In genomic region chr12:121614872-121615467, GRCh38 we compare ENCODE assay signal across 28 cellular contexts. TPM values are rescaled to one million over a fixed set of nuclear protein-coding genes. Genes with fewer than 3 reads are reported as not detected.
A peak's percentile ranks its signal among the peaks of the same experiment; 100 is the strongest.
DNase-seq lines count a peak whose midpoint lies in the region; ATAC-seq and TF ChIP-seq lines count a peak whose summit lies in the region.
"Had no signal": no experiment of that assay in that cellular context is flagged by ENCODE, and none has a peak within 500 bp of the region (broad histone marks: within the 10 kb centered on the region; RNA-seq: fewer than 3 reads in every experiment).

No MANE protein-coding gene starts in this region.

- no peak overlapping the region for H3K4me3 Mint-ChIP-seq in CD4-positive, CD25-positive, alpha-beta regulatory T cell
- no peak overlapping the region for H3K4me3 Mint-ChIP-seq in activated T-helper 1 cell treated with anti-CD3 and anti-CD28 coated beads, Interleukin-12 subunit alpha, Interleukin-12 subunit beta, Interleukin-2, Interleukin-4 antibody, amounts not matched to agents 30 ng/mL and 10 ng/mL and 1 ng/mL, durations not matched to agents 14 hours and 24 hours and 36 hours
- peak overlapping the region in 1 of 10 donors; percentile 38 for H3K4me3 Mint-ChIP-seq in naive thymus-derived CD4-positive, alpha-beta T cell
- H3K4me3 Mint-ChIP-seq: activated naive CD4-positive, alpha-beta T cell treated with anti-CD3 and anti-CD28 coated beads, Interleukin-2, amount 50 U/mL, for 24 hours had no signal

- DNase-seq in CD4-positive, CD25-positive, alpha-beta regulatory T cell: no peak
- DNase-seq in activated T-helper 1 cell treated with anti-CD3 and anti-CD28 coated beads, Interleukin-12 subunit alpha, Interleukin-12 subunit beta, Interleukin-2, Interleukin-4 antibody, amounts not matched to agents 30 ng/mL and 10 ng/mL and 1 ng/mL, durations not matched to agents 14 hours and 24 hours and 36 hours (ENCODE audit: low spot score): no peak
- DNase-seq in naive thymus-derived CD4-positive, alpha-beta T cell: no peak
- no peak for DNase-seq in brain microvascular endothelial cell
- DNase-seq in colonic mucosa: no peak
- no peak for DNase-seq in medulla oblongata (ENCODE audit: extremely low spot score)
- DNase-seq: ACHN; activated CD4-positive, alpha-beta T cell treated with anti-CD3 and anti-CD28 coated beads, Interleukin-2, amount 50 U/mL, for 48 hours; DMS79 treated with DMSO at 0.1 percent for 48 hours; effector memory CD4-positive, alpha-beta T cell; GDM1; glutamatergic neuron; mesenchymal stem cell; NCI-H1105; NCI-H1930; NCI-H524 treated with DMSO at 0.1 percent for 48 hours; PC-3; posterior cingulate gyrus; SK-N-SH; stimulated activated CD4-positive, alpha-beta T cell treated with anti-CD3 and anti-CD28 coated beads, Interleukin-2, amount 100 ng/mL, for 24 hours; stomach had no signal

- H3K4me3 ChIP-seq in CD4-positive, CD25-positive, alpha-beta regulatory T cell (ENCODE audit: low read depth, low read length): no peak overlapping the region
- H3K4me3 ChIP-seq in HEK293 (ENCODE audit: low read depth, low read length): no peak overlapping the region
- no peak overlapping the region for H3K4me3 ChIP-seq in naive thymus-derived CD4-positive, alpha-beta T cell (ENCODE audit: low read length)
- no peak overlapping the region for H3K4me3 ChIP-seq in brain microvascular endothelial cell (ENCODE audit: low read depth, low read length)
- no peak overlapping the region for H3K4me3 ChIP-seq in colonic mucosa
- H3K4me3 ChIP-seq: right atrium auricular region, stomach had no signal

- H3K27me3 Mint-ChIP-seq in CD4-positive, CD25-positive, alpha-beta regulatory T cell: peaks cover 4% of the 10 kb centered on the region
- peaks cover 2% of the 10 kb centered on the region for H3K27me3 Mint-ChIP-seq in activated T-helper 1 cell treated with anti-CD3 and anti-CD28 coated beads, Interleukin-12 subunit alpha, Interleukin-12 subunit beta, Interleukin-2, Interleukin-4 antibody, amounts not matched to agents 30 ng/mL and 10 ng/mL and 1 ng/mL, durations not matched to agents 14 hours and 24 hours and 36 hours (ENCODE audit: insufficient read depth)
- H3K27me3 Mint-ChIP-seq in naive thymus-derived CD4-positive, alpha-beta T cell: no peaks in the 10 kb centered on the region
- H3K27me3 Mint-ChIP-seq: activated naive CD4-positive, alpha-beta T cell treated with anti-CD3 and anti-CD28 coated beads, Interleukin-2, amount 50 U/mL, for 24 hours had no signal

- no peaks in the 10 kb centered on the region for H3K36me3 Mint-ChIP-seq in CD4-positive, CD25-positive, alpha-beta regulatory T cell
- no peaks in the 10 kb centered on the region for H3K36me3 Mint-ChIP-seq in activated T-helper 1 cell treated with anti-CD3 and anti-CD28 coated beads, Interleukin-12 subunit alpha, Interleukin-12 subunit beta, Interleukin-2, Interleukin-4 antibody, amounts not matched to agents 30 ng/mL and 10 ng/mL and 1 ng/mL, durations not matched to agents 14 hours and 24 hours and 36 hours (ENCODE audit: low read depth)
- peaks cover 0 to 2% (median 0%) of the 10 kb centered on the region in 5 donors for H3K36me3 Mint-ChIP-seq in naive thymus-derived CD4-positive, alpha-beta T cell
- H3K36me3 Mint-ChIP-seq: activated naive CD4-positive, alpha-beta T cell treated with anti-CD3 and anti-CD28 coated beads, Interleukin-2, amount 50 U/mL, for 24 hours; IgD-negative memory B cell had no signal

- POLR2A ChIA-PET in HEK293 (lab: Yijun Ruan, JAX): interaction anchor here (0.6 kb wide), 1 partner anchor 11 kb away, joined by 3 read pairs; no protein-coding TSS in a partner anchor
- POLR2A ChIA-PET in naive thymus-derived CD4-positive, alpha-beta T cell (lab: Charles Lee): interaction anchor here (1.1 kb wide), 1 partner anchor 34 kb away, joined by 3 read pairs; the partner anchor contains the start of gene KDM2B

- no peaks in the 10 kb centered on the region for H3K9me3 Mint-ChIP-seq in CD4-positive, CD25-positive, alpha-beta regulatory T cell
- no peaks in the 10 kb centered on the region for H3K9me3 Mint-ChIP-seq in activated T-helper 1 cell treated with anti-CD3 and anti-CD28 coated beads, Interleukin-12 subunit alpha, Interleukin-12 subunit beta, Interleukin-2, Interleukin-4 antibody, amounts not matched to agents 30 ng/mL and 10 ng/mL and 1 ng/mL, durations not matched to agents 14 hours and 24 hours and 36 hours
- H3K9me3 Mint-ChIP-seq in naive thymus-derived CD4-positive, alpha-beta T cell: peaks cover 0 to 1% (median 0%) of the 10 kb centered on the region in 11 donors
- H3K9me3 Mint-ChIP-seq: activated naive CD4-positive, alpha-beta T cell treated with anti-CD3 and anti-CD28 coated beads, Interleukin-2, amount 50 U/mL, for 24 hours; activated T-helper 2 cell treated with anti-CD3 and anti-CD28 coated beads, Interferon-gamma antibody, Interleukin-2, Interleukin-4, amounts not matched to agents 10 μg/mL and 5 μg/mL and 100 μg/mL, durations not matched to agents 14 hours and 24 hours and 36 hours; IgD-negative memory B cell had no signal

- H3K27ac Mint-ChIP-seq in CD4-positive, CD25-positive, alpha-beta regulatory T cell: peak overlapping the region in 2 of 3 donors; percentile 46 to 65
- H3K27ac Mint-ChIP-seq in activated T-helper 1 cell treated with anti-CD3 and anti-CD28 coated beads, Interleukin-12 subunit alpha, Interleukin-12 subunit beta, Interleukin-2, Interleukin-4 antibody, amounts not matched to agents 30 ng/mL and 10 ng/mL and 1 ng/mL, durations not matched to agents 14 hours and 24 hours and 36 hours: peak overlapping the region; percentile 65
- H3K27ac Mint-ChIP-seq in naive thymus-derived CD4-positive, alpha-beta T cell: peak overlapping the region in 1 of 9 donors; percentile 53
- H3K27ac Mint-ChIP-seq: activated naive CD4-positive, alpha-beta T cell treated with anti-CD3 and anti-CD28 coated beads, Interleukin-2, amount 50 U/mL, for 24 hours; activated T-helper 2 cell treated with anti-CD3 and anti-CD28 coated beads, Interferon-gamma antibody, Interleukin-2, Interleukin-4, amounts not matched to agents 10 μg/mL and 5 μg/mL and 100 μg/mL, durations not matched to agents 14 hours and 24 hours and 36 hours had no signal

- CTCF ChIA-PET in HEK293 (lab: Yijun Ruan, JAX): interaction anchor here (0.7 to 1.0 kb wide), 2 partner anchors 10 to 107 kb away, joined by 3 to 4 read pairs; no protein-coding TSS in a partner anchor
- CTCF ChIA-PET in naive thymus-derived CD4-positive, alpha-beta T cell (lab: Charles Lee): interaction anchor here (0.7 kb wide), 1 partner anchor 19 kb away, joined by 3 read pairs; no protein-coding TSS in a partner anchor

- ATAC-seq in CD4-positive, CD25-positive, alpha-beta regulatory T cell (ENCODE audit: low read depth in 2 of 2): no peak
- peak; percentile 63 for ATAC-seq in naive thymus-derived CD4-positive, alpha-beta T cell
- ATAC-seq: PC-3, Right ventricle myocardium inferior had no signal

- H3K27me3 ChIP-seq in CD4-positive, CD25-positive, alpha-beta regulatory T cell (ENCODE audit: control insufficient read depth, insufficient read depth, low read length): no peaks in the 10 kb centered on the region
- H3K27me3 ChIP-seq in naive thymus-derived CD4-positive, alpha-beta T cell (ENCODE audit: control insufficient read depth in 2 of 2, insufficient read depth in 2 of 2, low read length in 2 of 2): no peaks in the 10 kb centered on the region
- H3K27me3 ChIP-seq in brain microvascular endothelial cell (replicated peaks) (no peaks in the 10 kb centered on the region), colonic mucosa (no peaks in the 10 kb centered on the region)
- H3K27me3 ChIP-seq: right atrium auricular region, stomach had no signal

- no peaks in the 10 kb centered on the region for H3K9me3 ChIP-seq in CD4-positive, CD25-positive, alpha-beta regulatory T cell (ENCODE audit: control insufficient read depth in 2 of 2, low read length in 2 of 2)
- H3K9me3 ChIP-seq in HEK293 (ENCODE audit: control insufficient read depth, insufficient read depth, low read depth, low read length) (no peaks in the 10 kb centered on the region), colonic mucosa (no peaks in the 10 kb centered on the region)
- no peaks in the 10 kb centered on the region for H3K9me3 ChIP-seq in naive thymus-derived CD4-positive, alpha-beta T cell (ENCODE audit: control insufficient read depth in 2 of 3, low read length in 3 of 3)
- H3K9me3 ChIP-seq: right atrium auricular region, SK-N-SH, stomach had no signal

- in situ Hi-C loops in brain microvascular endothelial cell (cut with HindIII; ENCODE audit: low pct_ligation_motif_present, low sequenced_read_pairs): no loop called here

- no peak for TF ChIP-seq CTCF in HEK293 (tag by site-specific recombination; IDR thresholded peaks at IDR 0.05)
- no peak for TF ChIP-seq CTCF in brain microvascular endothelial cell (IDR thresholded peaks at IDR 0.05; ENCODE audit: low read depth, low read length, missing control alignments)
- TF ChIP-seq CTCF in colonic mucosa (IDR thresholded peaks at IDR 0.05): no peak

- no peak overlapping the region for H3K9ac ChIP-seq in colonic mucosa (ENCODE audit: low read depth in 2 of 2, low read length in 2 of 2)
- H3K9ac ChIP-seq: SK-N-SH had no signal

- no peaks in the 10 kb centered on the region for H3K36me3 ChIP-seq in CD4-positive, CD25-positive, alpha-beta regulatory T cell (ENCODE audit: control insufficient read depth, insufficient read depth, low read length)
- no peaks in the 10 kb centered on the region for H3K36me3 ChIP-seq in HEK293 (ENCODE audit: control insufficient read depth in 2 of 2, insufficient read depth in 1 of 2, low read length in 2 of 2)
- H3K36me3 ChIP-seq in naive thymus-derived CD4-positive, alpha-beta T cell (ENCODE audit: control insufficient read depth in 2 of 3, insufficient read depth in 3 of 3, low read length in 3 of 3): no peaks in the 10 kb centered on the region
- no peaks in the 10 kb centered on the region for H3K36me3 ChIP-seq in brain microvascular endothelial cell (replicated peaks)
- H3K36me3 ChIP-seq in colonic mucosa: no peaks in the 10 kb centered on the region
- H3K36me3 ChIP-seq: right atrium auricular region, stomach had no signal

- intact Hi-C loops in activated T-helper 1 cell treated with anti-CD3 and anti-CD28 coated beads, Interleukin-12 subunit alpha, Interleukin-12 subunit beta, Interleukin-2, Interleukin-4 antibody, amounts not matched to agents 30 ng/mL and 10 ng/mL and 1 ng/mL, durations not matched to agents 14 hours and 24 hours and 36 hours (cut with micrococcal nuclease): no loop called here
- intact Hi-C loops in naive thymus-derived CD4-positive, alpha-beta T cell (cut with micrococcal nuclease): no loop called here
- intact Hi-C loops in colonic mucosa (cut with DNase I): loop anchor here (5.0 kb wide), 1 partner anchor 58 kb away; no protein-coding TSS in a partner anchor

- H3K27ac ChIP-seq in CD4-positive, CD25-positive, alpha-beta regulatory T cell (ENCODE audit: insufficient read depth, low read length, poor library complexity, severe bottlenecking): no peak overlapping the region
- H3K27ac ChIP-seq in HEK293 (ENCODE audit: extremely low read depth, low read depth, low read length): no peak overlapping the region
- no peak overlapping the region for H3K27ac ChIP-seq in naive thymus-derived CD4-positive, alpha-beta T cell (ENCODE audit: low read depth, low read length)
- H3K27ac ChIP-seq in brain microvascular endothelial cell: no peak overlapping the region
- no peak overlapping the region for H3K27ac ChIP-seq in colonic mucosa
- H3K27ac ChIP-seq: right atrium auricular region, stomach had no signal

- H3K4me1 ChIP-seq in CD4-positive, CD25-positive, alpha-beta regulatory T cell (ENCODE audit: control insufficient read depth, insufficient read depth, low read length, poor library complexity, severe bottlenecking): no peaks in the 10 kb centered on the region
- H3K4me1 ChIP-seq in HEK293 (ENCODE audit: control insufficient read depth, insufficient read depth, low read length) (peaks cover 6% of the 10 kb centered on the region; the same call in 1 of the 2 replicates), colonic mucosa (no peaks in the 10 kb centered on the region)
- no peaks in the 10 kb centered on the region for H3K4me1 ChIP-seq in naive thymus-derived CD4-positive, alpha-beta T cell (ENCODE audit: control insufficient read depth in 2 of 2, insufficient read depth in 2 of 2, low read length in 2 of 2)

- peaks cover 2 to 18% (median 7%) of the 10 kb centered on the region in 4 donors for H3K4me1 Mint-ChIP-seq in CD4-positive, CD25-positive, alpha-beta regulatory T cell
- no peaks in the 10 kb centered on the region for H3K4me1 Mint-ChIP-seq in activated T-helper 1 cell treated with anti-CD3 and anti-CD28 coated beads, Interleukin-12 subunit alpha, Interleukin-12 subunit beta, Interleukin-2, Interleukin-4 antibody, amounts not matched to agents 30 ng/mL and 10 ng/mL and 1 ng/mL, durations not matched to agents 14 hours and 24 hours and 36 hours (ENCODE audit: low read depth)
- peaks cover 4 to 16% (median 10%) of the 10 kb centered on the region in 7 donors for H3K4me1 Mint-ChIP-seq in naive thymus-derived CD4-positive, alpha-beta T cell

RNA-seq across cellular contexts. Expression of gene ORAI1, which starts 11.4 kb away (rescaled TPM):
- total RNA-seq in CD4-positive, CD25-positive, alpha-beta regulatory T cell: 53.5 TPM
- 100 to 1,000 TPM; 142 to 181 (median 173) TPM for polyA plus RNA-seq in CD4-positive, CD25-positive, alpha-beta regulatory T cell
- 61.5 and 67.0 TPM in 2 replicates for total RNA-seq in activated T-helper 1 cell treated with anti-CD3 and anti-CD28 coated beads, Interleukin-12 subunit alpha, Interleukin-12 subunit beta, Interleukin-2, Interleukin-4 antibody, amounts not matched to agents 30 ng/mL and 10 ng/mL and 1 ng/mL, durations not matched to agents 14 hours and 24 hours and 36 hours
- 10 to 100 TPM; 34.4 to 73.5 (median 50.6) TPM for total RNA-seq in naive thymus-derived CD4-positive, alpha-beta T cell
- polyA plus RNA-seq in naive thymus-derived CD4-positive, alpha-beta T cell: 100 to 1,000 TPM; 180 to 256 TPM
- 10 to 100 TPM; 14.6 to 23.5 TPM for total RNA-seq in colonic mucosa

RNA-seq across cellular contexts. Expression of gene KDM2B, which starts 34.1 kb away (rescaled TPM):
- total RNA-seq in CD4-positive, CD25-positive, alpha-beta regulatory T cell: 128 TPM
- 10 to 100 TPM in 3 of 4 donors, 1 to 10 TPM in 1; 9.4 to 12.2 (median 11.0) TPM for polyA plus RNA-seq in CD4-positive, CD25-positive, alpha-beta regulatory T cell
- 58.1 and 60.1 TPM in 2 replicates for total RNA-seq in activated T-helper 1 cell treated with anti-CD3 and anti-CD28 coated beads, Interleukin-12 subunit alpha, Interleukin-12 subunit beta, Interleukin-2, Interleukin-4 antibody, amounts not matched to agents 30 ng/mL and 10 ng/mL and 1 ng/mL, durations not matched to agents 14 hours and 24 hours and 36 hours
- 10 to 100 TPM; 66.4 to 91.7 (median 80.7) TPM for total RNA-seq in naive thymus-derived CD4-positive, alpha-beta T cell
- 10 to 100 TPM; 12.6 to 22.5 TPM for polyA plus RNA-seq in naive thymus-derived CD4-positive, alpha-beta T cell
- 10 to 100 TPM; 14.7 to 24.5 TPM for total RNA-seq in colonic mucosa

RNA-seq across cellular contexts. Expression of gene MORN3, which starts 54.5 kb away (rescaled TPM):
- 5.6 TPM for total RNA-seq in CD4-positive, CD25-positive, alpha-beta regulatory T cell
- polyA plus RNA-seq in CD4-positive, CD25-positive, alpha-beta regulatory T cell: 1 to 10 TPM; 2.3 to 7.3 (median 4.9) TPM
- total RNA-seq in activated T-helper 1 cell treated with anti-CD3 and anti-CD28 coated beads, Interleukin-12 subunit alpha, Interleukin-12 subunit beta, Interleukin-2, Interleukin-4 antibody, amounts not matched to agents 30 ng/mL and 10 ng/mL and 1 ng/mL, durations not matched to agents 14 hours and 24 hours and 36 hours: 0.41 and 0.61 TPM in 2 replicates
- total RNA-seq in naive thymus-derived CD4-positive, alpha-beta T cell: 10 to 100 TPM in 2 of 5 experiments, 1 to 10 TPM in 3; 2.3 to 19.2 (median 9.6) TPM
- 1 to 10 TPM; 2.3 to 8.7 TPM for polyA plus RNA-seq in naive thymus-derived CD4-positive, alpha-beta T cell
- not detected for total RNA-seq in colonic mucosa
- total RNA-seq: left lobe of liver had no signal
